ENCODE assay signal across 8 cellular contexts in the genomic region with DNA sequence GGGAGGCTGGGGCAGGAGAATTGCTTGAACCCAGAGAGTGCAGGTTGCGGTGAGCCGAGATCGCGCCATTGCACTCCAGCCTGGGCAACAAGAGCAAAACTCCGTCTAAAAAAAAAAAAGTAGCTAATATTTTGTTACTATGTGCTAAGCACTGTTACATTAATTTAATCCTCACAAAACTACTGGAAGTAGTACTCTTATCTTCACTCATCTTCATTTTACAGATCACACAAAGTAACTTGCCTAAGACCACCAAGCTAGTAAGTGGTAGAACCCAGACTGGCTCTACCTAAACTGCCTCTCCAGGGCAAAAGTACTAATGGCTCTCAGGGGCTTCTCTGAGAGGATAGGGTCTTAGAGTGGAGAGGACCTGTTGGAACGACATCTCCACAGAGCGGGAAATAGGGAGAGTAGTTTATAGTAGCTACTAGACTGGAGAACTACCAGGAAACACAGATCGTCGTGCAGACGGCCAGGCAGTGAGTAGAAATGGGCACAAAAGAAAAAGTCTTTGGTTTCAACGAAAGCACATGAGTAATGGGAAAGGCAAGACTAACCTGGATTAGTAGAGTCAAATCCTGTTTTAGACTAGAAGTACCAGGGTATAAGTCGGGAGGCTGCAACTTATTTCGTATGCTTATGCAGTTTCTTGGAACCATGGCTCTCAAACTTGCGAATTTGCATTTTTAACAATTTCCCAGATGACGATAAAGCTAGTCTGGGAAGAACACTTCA. TPM values are rescaled to one million over a fixed set of nuclear protein-coding genes. Genes with fewer than 3 reads are reported as not detected.
DNase-seq lines count a peak whose midpoint lies in the region; ATAC-seq and TF ChIP-seq lines count a peak whose summit lies in the region.

No MANE protein-coding gene starts in this region.

- no peak for TF ChIP-seq CTCF in AG04450 (IDR thresholded peaks at IDR 0.05; ENCODE audit: low read depth, low read length)
- TF ChIP-seq CTCF in HL-60 (IDR thresholded peaks at IDR 0.05; ENCODE audit: insufficient read depth, low read length), result no peak
- TF ChIP-seq CTCF in MCF 10A (IDR thresholded peaks at IDR 0.05; ENCODE audit: unreplicated experiment), result no peak

- H3K27ac ChIP-seq in AG04450 (ENCODE audit: low read depth, low read length), result peak overlapping the region; percentile 91
- peak overlapping the region; percentile 83 for H3K27ac ChIP-seq in HL-60 (replicated peaks)
- H3K27ac ChIP-seq in muscle layer of colon (ENCODE audit: low read depth, low read length), result no peak overlapping the region

- H3K36me3 ChIP-seq in muscle layer of colon (ENCODE audit: insufficient read depth, low read length), result peaks cover 7% of the 10 kb centered on the region

- peak overlapping the region; percentile 86 for H3K4me3 Mint-ChIP-seq in MCF 10A (ENCODE audit: unreplicated experiment)

- CTCF ChIA-PET in AG04450 (lab: Charles Lee) (no interaction called here), MCF 10A (lab: Yijun Ruan, JAX) (interaction anchor here (0.6 to 3.3 kb wide), 10 partner anchors 9 to 150 kb away, joined by 3 to 19 read pairs (median 3); a partner anchor contains a TSS)

- peaks cover 7% of the 10 kb centered on the region for H3K4me1 ChIP-seq in muscle layer of colon (ENCODE audit: insufficient read depth, low read length)

- H3K9me3 ChIP-seq in AG04450 (ENCODE audit: control insufficient read depth, insufficient read depth, low read length) (no peaks in the 10 kb centered on the region), muscle layer of colon (ENCODE audit: low read length) (no peaks in the 10 kb centered on the region)

- ATAC-seq in GM21526 (IDR thresholded peaks at IDR 0.05; ENCODE audit: low FRiP score, unreplicated experiment), result no peak

- DNase-seq in AG04450 (ENCODE audit: low read depth, low spot score) (no peak), HL-60 (ENCODE audit: low read depth in 1 of 2, low spot score in 1 of 2) (no peak), MCF 10A (ENCODE audit: unreplicated experiment) (no peak), DMS 273 treated with DMSO at 0.1 percent for 48 hours (lab: John Stamatoyannopoulos, UW) (no peak), NCI-H2107 (lab: John Stamatoyannopoulos, UW) (no peak), NCI-H1694 treated with DMSO at 0.1 percent for 48 hours (lab: John Stamatoyannopoulos, UW) (no peak)

- H3K4me3 ChIP-seq in AG04450 (ENCODE audit: low read depth, low read length) (peak overlapping the region; percentile 79), HL-60 (replicated peaks; ENCODE audit: insufficient read depth, low read length) (peak overlapping the region; percentile 76), muscle layer of colon (ENCODE audit: low read depth in 1 of 2, low read length in 2 of 2) (peak overlapping the region; percentile 69 to 92)

- peak overlapping the region; percentile 83 for H3K27ac Mint-ChIP-seq in MCF 10A (ENCODE audit: low read depth, unreplicated experiment)

- intact Hi-C loops in MCF 10A (cut with micrococcal nuclease), result loop anchor here (2.0 kb wide), 2 partner anchors 113 to 151 kb away; a partner anchor contains a TSS

- H3K9me3 Mint-ChIP-seq in MCF 10A (ENCODE audit: unreplicated experiment), result no peaks in the 10 kb centered on the region

- peaks cover 18% of the 10 kb centered on the region for H3K4me1 Mint-ChIP-seq in MCF 10A (ENCODE audit: insufficient read depth, unreplicated experiment)

- H3K9ac ChIP-seq in muscle layer of colon (ENCODE audit: low read length), result peak overlapping the region; percentile 80

- H3K27me3 ChIP-seq in AG04450 (ENCODE audit: control insufficient read depth, insufficient read depth, low read length) (no peaks in the 10 kb centered on the region), HL-60 (ENCODE audit: insufficient read depth, poor library complexity, severe bottlenecking) (no peaks in the 10 kb centered on the region), muscle layer of colon (ENCODE audit: control insufficient read depth in 1 of 2, insufficient read depth in 2 of 2, low read length in 2 of 2) (no peaks in the 10 kb centered on the region)

- no peaks in the 10 kb centered on the region for H3K27me3 Mint-ChIP-seq in MCF 10A (ENCODE audit: insufficient read depth, unreplicated experiment)

- no TSS peak for BruUV-seq in MCF 10A (replicated peaks; lab: Mats Ljungman, UMichigan)

- POLR2A ChIA-PET in AG04450 (lab: Yijun Ruan, JAX), result no interaction called here
- POLR2A ChIA-PET in MCF 10A (lab: Yijun Ruan, JAX), result interaction anchor here (0.6 to 3.5 kb wide), 17 partner anchors 9 to 928 kb away, joined by 3 to 33 read pairs (median 7); partner anchors contain the start of genes PRPF38B, PSMA5, SARS1 and TAF13

- H3K36me3 Mint-ChIP-seq in MCF 10A (ENCODE audit: insufficient read depth, unreplicated experiment), result peaks cover 17% of the 10 kb centered on the region

RNA-seq across cellular contexts. Expression of gene CLCC1, which starts 1.4 kb away (rescaled TPM):
- 32.0 and 45.2 TPM in 2 replicates for polyA plus RNA-seq in AG04450 (2011; rRNA removed)
- 17.6 and 32.4 TPM in 2 replicates for polyA minus RNA-seq in AG04450 (2011; rRNA and poly(A)+ RNA removed)
- total RNA-seq in MCF 10A (2022), result 36.6 and 46.3 TPM in 2 replicates
